ENCODE assay signal across 9 cellular contexts in the genomic region with DNA sequence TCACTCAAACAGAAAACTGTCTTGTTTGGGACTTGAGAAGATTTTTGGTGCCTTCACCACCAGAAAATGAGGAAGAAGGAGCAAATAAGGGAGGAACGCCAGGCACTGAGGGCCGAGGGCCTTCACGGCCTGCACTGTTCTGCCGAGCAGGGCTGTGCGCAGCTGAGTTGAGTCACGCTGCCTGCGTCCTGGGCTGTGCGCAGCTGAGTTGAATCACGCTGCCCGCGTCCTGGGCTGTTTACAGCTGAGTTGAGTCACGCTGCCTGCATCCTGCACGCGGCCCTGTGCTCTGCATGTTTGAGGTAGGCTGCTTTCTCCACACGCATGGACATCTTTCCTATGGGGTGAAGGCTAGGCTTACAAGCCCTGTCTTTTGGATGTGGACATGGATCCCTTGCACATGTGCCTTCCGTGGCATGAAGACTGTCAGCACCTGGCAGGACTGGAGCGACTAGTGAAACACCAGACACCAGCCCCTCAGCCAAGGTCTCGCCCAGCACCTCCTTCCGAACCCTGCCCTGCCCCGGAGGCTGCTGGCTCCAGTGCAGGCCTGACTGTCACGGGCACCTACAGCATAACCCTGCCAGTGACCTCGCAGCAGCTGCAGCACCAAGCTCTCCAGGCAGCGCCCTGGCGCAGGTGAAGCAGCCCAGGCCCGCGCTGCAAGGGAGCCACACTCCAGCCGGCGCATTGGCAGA.
DNase-seq lines count a peak whose midpoint lies in the region; ATAC-seq and TF ChIP-seq lines count a peak whose summit lies in the region.
"Had no signal": no experiment of that assay in that cellular context is flagged by ENCODE, and none has a peak within 500 bp of the region (broad histone marks: within the 10 kb centered on the region; RNA-seq: fewer than 3 reads in every experiment).

No MANE protein-coding gene starts in this region.

- intact Hi-C loops in sigmoid colon (cut with DNase I): no loop called here

- peaks cover 18% of the 10 kb centered on the region for H3K27me3 Mint-ChIP-seq in chondrocyte (ENCODE audit: low read depth)

- H3K9me3 Mint-ChIP-seq in chondrocyte (ENCODE audit: low read depth): no peaks in the 10 kb centered on the region

- peak; percentile 87 for DNase-seq in MV-4-11 (lab: John Stamatoyannopoulos, UW)
- DNase-seq in chondrocyte (ENCODE audit: low spot score): no peak
- peak; percentile 86 for DNase-seq in sigmoid colon
- no peak for DNase-seq in NAMALWA (ENCODE audit: low spot score)
- DNase-seq: midbrain had no signal

- no peaks in the 10 kb centered on the region for H3K4me1 Mint-ChIP-seq in chondrocyte (ENCODE audit: low read depth)

- H3K27me3 ChIP-seq in sigmoid colon: peaks cover 0 to 17% (median 0%) of the 10 kb centered on the region in 3 donors

- H3K27ac ChIP-seq in sigmoid colon: peak overlapping the region in 2 of 4 donors; percentile 73 to 74

- H3K27ac Mint-ChIP-seq in chondrocyte (ENCODE audit: unreplicated experiment): peak overlapping the region; percentile 23

- no peak for TF ChIP-seq EP300 in sigmoid colon (IDR thresholded peaks at IDR 0.05)

- H3K4me3 Mint-ChIP-seq in chondrocyte (ENCODE audit: unreplicated experiment): no peak overlapping the region
- H3K4me3 Mint-ChIP-seq: brain had no signal

- no peak for TF ChIP-seq CTCF in chondrocyte (IDR thresholded peaks at IDR 0.05)
- no peak for TF ChIP-seq CTCF in sigmoid colon (IDR thresholded peaks at IDR 0.05)

- no peaks in the 10 kb centered on the region for H3K36me3 ChIP-seq in sigmoid colon

- WGBS in sigmoid colon, 2 donors: 76 to 88% methylated on average over 28 of the region's 28 CpGs

- no peak for TF ChIP-seq POLR2A in sigmoid colon (IDR thresholded peaks at IDR 0.05)

- no peak overlapping the region for H3K4me3 ChIP-seq in sigmoid colon

- no peaks in the 10 kb centered on the region for H3K36me3 Mint-ChIP-seq in chondrocyte (ENCODE audit: low read depth)
- H3K36me3 Mint-ChIP-seq: brain had no signal

- no peaks in the 10 kb centered on the region for H3K9me3 ChIP-seq in sigmoid colon

- H3K4me1 ChIP-seq in sigmoid colon: peaks cover 0 to 14% (median 3%) of the 10 kb centered on the region in 4 donors

- ATAC-seq in GM21576 (IDR thresholded peaks at IDR 0.05; ENCODE audit: unreplicated experiment) (peak; percentile 69), HG03097 (IDR thresholded peaks at IDR 0.05; ENCODE audit: low FRiP score, unreplicated experiment) (no peak), GM19324 (IDR thresholded peaks at IDR 0.05; ENCODE audit: low FRiP score, unreplicated experiment) (no peak)

Comparison
In these comparisons a context has a peak if more than half of its experiments do, and no peak if none do; other contexts are left out.
1. DNase-seq: peak in MV-4-11 (single experiment) and sigmoid colon (single experiment); none in chondrocyte (single experiment) and NAMALWA (single experiment).